In genomic region chr10:82240408-82240807, GRCh38 we compare ENCODE assay signal across 31 cellular contexts.
DNase-seq lines count a peak whose midpoint lies in the region; ATAC-seq and TF ChIP-seq lines count a peak whose summit lies in the region.
"Had no signal": no experiment of that assay in that cellular context is flagged by ENCODE, and none has a peak within 500 bp of the region (broad histone marks: within the 10 kb centered on the region; RNA-seq: fewer than 3 reads in every experiment).

No MANE protein-coding gene starts in this region.

- H2AFZ ChIP-seq in SK-N-SH (ENCODE audit: low read depth) = no peak overlapping the region
- H2AFZ ChIP-seq in OCI-LY1 (ENCODE audit: low read length) = peak overlapping the region; percentile 72; the same call in 1 of the 2 replicates

- no peak overlapping the region for H3K9ac ChIP-seq in SK-N-SH
- H3K9ac ChIP-seq in OCI-LY1 (ENCODE audit: low read length) = no peak overlapping the region
- H3K9ac ChIP-seq: BLaER1; BLaER1 treated with 17β-estradiol and CSF1 and Interleukin-3, amounts not matched to agents 10 nM and 100 nM had no signal

- H3K4me3 ChIP-seq in SK-N-SH (ENCODE audit: low read depth in 2 of 2, low read length in 1 of 2) (no peak overlapping the region), OCI-LY1 (ENCODE audit: low read depth, low read length, poor library complexity, severe bottlenecking) (no peak overlapping the region)
- H3K4me3 ChIP-seq: A549; BLaER1; BLaER1 treated with 17β-estradiol and CSF1 and Interleukin-3, amounts not matched to agents 10 nM and 100 nM had no signal

- no peaks in the 10 kb centered on the region for H3K36me3 ChIP-seq in SK-N-SH (replicated peaks in 1 of 2; ENCODE audit: control insufficient read depth in 1 of 2, insufficient read depth in 2 of 2, low read length in 1 of 2)
- H3K36me3 ChIP-seq in OCI-LY1 (ENCODE audit: insufficient read depth, low read length) = no peaks in the 10 kb centered on the region; the same call in 1 of the 2 replicates
- H3K36me3 ChIP-seq: BE2C had no signal

- H3K9me3 ChIP-seq in SK-N-SH = no peaks in the 10 kb centered on the region; the same call in 1 of the 2 replicates
- H3K9me3 ChIP-seq in OCI-LY1 (ENCODE audit: low read length) = peaks cover 8% of the 10 kb centered on the region
- H3K9me3 ChIP-seq: BE2C, BLaER1, Caco-2 had no signal

- H3K27me3 ChIP-seq in SK-N-SH (ENCODE audit: insufficient read depth) = no peaks in the 10 kb centered on the region
- no peaks in the 10 kb centered on the region for H3K27me3 ChIP-seq in OCI-LY1 (ENCODE audit: insufficient read depth, low read length)
- H3K27me3 ChIP-seq: BE2C; BLaER1; BLaER1 treated with 17β-estradiol and CSF1 and Interleukin-3, amounts not matched to agents 10 nM and 100 nM had no signal

- H3K9me2 ChIP-seq in SK-N-SH = no peaks in the 10 kb centered on the region
- H3K9me2 ChIP-seq in OCI-LY1 (ENCODE audit: low read depth, low read length) = no peaks in the 10 kb centered on the region

- ATAC-seq in SK-N-SH treated with all-trans-retinoic acid at 6 μM for 48 hours = no peak
- ATAC-seq: A549; CD8-positive, alpha-beta T cell had no signal

- peak; percentile 17 for DNase-seq in NCI-H82 (lab: John Stamatoyannopoulos, UW)
- no peak for DNase-seq in NCI-H82 treated with DMSO at 0.1 percent for 48 hours (lab: John Stamatoyannopoulos, UW; ENCODE audit: unreplicated experiment)
- DNase-seq in SK-N-SH = no peak
- no peak for DNase-seq in NCI-H524 (lab: John Stamatoyannopoulos, UW)
- DNase-seq: 8988T; ACHN; AML-193; BE2C; C1 segment of cervical spinal cord; Caco-2; Calu3; CD4-positive, alpha-beta memory T cell; CD4-positive, alpha-beta T cell; CD4-positive, CD25-positive, alpha-beta regulatory T cell; CD8-positive, alpha-beta memory T cell; CD8-positive, alpha-beta T cell; COR-L47; DMS 273 treated with DMSO at 0.1 percent for 48 hours; DMS153; DMS53; DMS79; DMS79 treated with DMSO at 0.1 percent for 48 hours; DND-41; EL had no signal

- no peak for TF ChIP-seq CTCF in SK-N-SH (IDR thresholded peaks at IDR 0.05)
- no peak for TF ChIP-seq CTCF in OCI-LY1 (IDR thresholded peaks at IDR 0.05; ENCODE audit: low read length)

- H3F3A ChIP-seq in SK-N-SH (replicated peaks; ENCODE audit: insufficient read depth) (no peaks in the 10 kb centered on the region), OCI-LY1 (ENCODE audit: insufficient read depth, low read length) (no peaks in the 10 kb centered on the region)

- H3K79me2 ChIP-seq in SK-N-SH (ENCODE audit: insufficient read depth) (no peaks in the 10 kb centered on the region), OCI-LY1 (ENCODE audit: insufficient read depth, low read length) (no peaks in the 10 kb centered on the region)

- H3K4me1 ChIP-seq in SK-N-SH (ENCODE audit: control insufficient read depth in 1 of 2, insufficient read depth in 2 of 2, low read depth in 1 of 2, low read length in 1 of 2) (no peaks in the 10 kb centered on the region), OCI-LY1 (ENCODE audit: insufficient read depth, low read length, severe bottlenecking) (peaks cover 4% of the 10 kb centered on the region)
- H3K4me1 ChIP-seq: A549; BLaER1; BLaER1 treated with 17β-estradiol and CSF1 and Interleukin-3, amounts not matched to agents 10 nM and 100 nM; Caco-2 had no signal

- no peak for TF ChIP-seq RAD21 in SK-N-SH (IDR thresholded peaks at IDR 0.05; ENCODE audit: low read length)

- POLR2A ChIA-PET in SK-N-SH (lab: Yijun Ruan, JAX) = no interaction called here

- TF ChIP-seq EP300 in SK-N-SH (IDR thresholded peaks at IDR 0.05; ENCODE audit: borderline replicate concordance in 1 of 2, low read depth in 1 of 2, low read length in 1 of 2) = no peak

- CTCF ChIA-PET in SK-N-SH (lab: Yijun Ruan, JAX) = no interaction called here

- no peak overlapping the region for H3K4me2 ChIP-seq in SK-N-SH
- no peak overlapping the region for H3K4me2 ChIP-seq in OCI-LY1 (ENCODE audit: low read length)
- H3K4me2 ChIP-seq: A549; BLaER1; BLaER1 treated with 17β-estradiol and CSF1 and Interleukin-3, amounts not matched to agents 10 nM and 100 nM had no signal

- 37% methylated on average over 3 of the region's 3 CpGs for WGBS in SK-N-SH (ENCODE audit: low lambda C conversion rate)

- H3K27ac ChIP-seq in SK-N-SH (ENCODE audit: low read depth in 2 of 2, low read length in 1 of 2) (no peak overlapping the region), OCI-LY1 (ENCODE audit: low read depth, low read length, poor library complexity, severe bottlenecking) (no peak overlapping the region)
- H3K27ac ChIP-seq: 22Rv1; A549; BLaER1; BLaER1 treated with 17β-estradiol and CSF1 and Interleukin-3, amounts not matched to agents 10 nM and 100 nM; C4-2B had no signal

- H4K20me1 ChIP-seq in SK-N-SH (ENCODE audit: insufficient read depth) (no peaks in the 10 kb centered on the region), OCI-LY1 (ENCODE audit: insufficient read depth, low read length) (no peaks in the 10 kb centered on the region)
- H4K20me1 ChIP-seq: BLaER1; BLaER1 treated with 17β-estradiol and CSF1 and Interleukin-3, amounts not matched to agents 10 nM and 100 nM had no signal

TF ChIP-seq in SK-N-SH treated with all-trans-retinoic acid at 6 μM for 48 hours, 23 proteins besides CTCF, POLR2A, EP300 and RAD21:
- TF ChIP-seq ISL1 (CRISPR knock-in tag; IDR thresholded peaks at IDR 0.05) (peak; percentile 93), ARNTL (CRISPR knock-in tag; IDR thresholded peaks at IDR 0.05; ENCODE audit: borderline replicate concordance, low read depth) (no peak), ZFP30 (CRISPR knock-in tag; IDR thresholded peaks at IDR 0.05) (no peak)
- TF ChIP-seq, protein P1, sequence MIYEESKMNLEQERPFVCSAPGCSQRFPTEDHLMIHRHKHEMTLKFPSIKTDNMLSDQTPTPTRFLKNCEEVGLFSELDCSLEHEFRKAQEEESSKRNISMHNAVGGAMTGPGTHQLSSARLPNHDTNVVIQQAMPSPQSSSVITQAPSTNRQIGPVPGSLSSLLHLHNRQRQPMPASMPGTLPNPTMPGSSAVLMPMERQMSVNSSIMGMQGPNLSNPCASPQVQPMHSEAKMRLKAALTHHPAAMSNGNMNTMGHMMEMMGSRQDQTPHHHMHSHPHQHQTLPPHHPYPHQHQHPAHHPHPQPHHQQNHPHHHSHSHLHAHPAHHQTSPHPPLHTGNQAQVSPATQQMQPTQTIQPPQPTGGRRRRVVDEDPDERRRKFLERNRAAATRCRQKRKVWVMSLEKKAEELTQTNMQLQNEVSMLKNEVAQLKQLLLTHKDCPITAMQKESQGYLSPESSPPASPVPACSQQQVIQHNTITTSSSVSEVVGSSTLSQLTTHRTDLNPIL (CRISPR knock-in tag; IDR thresholded peaks at IDR 0.05; ENCODE audit: low read depth) = peak; percentile 68

TF ChIP-seq in SK-N-SH, 30 proteins besides CTCF, POLR2A, EP300 and RAD21:
- TF ChIP-seq MXI1 (IDR thresholded peaks at IDR 0.05; ENCODE audit: low read depth, low read length) (no peak), SIN3A (IDR thresholded peaks at IDR 0.05; ENCODE audit: borderline replicate concordance, low read depth, low read length) (no peak), GABPA (IDR thresholded peaks at IDR 0.05; ENCODE audit: low read depth) (no peak), MAX (IDR thresholded peaks at IDR 0.05; ENCODE audit: low read depth) (no peak), POLR2AphosphoS5 (IDR thresholded peaks at IDR 0.05; ENCODE audit: low read depth, low read length) (no peak), FOXJ3 (CRISPR knock-in tag; IDR thresholded peaks at IDR 0.05) (no peak), MEF2A (IDR thresholded peaks at IDR 0.05; ENCODE audit: borderline replicate concordance, low read depth) (no peak)
- TF ChIP-seq, protein P2, sequence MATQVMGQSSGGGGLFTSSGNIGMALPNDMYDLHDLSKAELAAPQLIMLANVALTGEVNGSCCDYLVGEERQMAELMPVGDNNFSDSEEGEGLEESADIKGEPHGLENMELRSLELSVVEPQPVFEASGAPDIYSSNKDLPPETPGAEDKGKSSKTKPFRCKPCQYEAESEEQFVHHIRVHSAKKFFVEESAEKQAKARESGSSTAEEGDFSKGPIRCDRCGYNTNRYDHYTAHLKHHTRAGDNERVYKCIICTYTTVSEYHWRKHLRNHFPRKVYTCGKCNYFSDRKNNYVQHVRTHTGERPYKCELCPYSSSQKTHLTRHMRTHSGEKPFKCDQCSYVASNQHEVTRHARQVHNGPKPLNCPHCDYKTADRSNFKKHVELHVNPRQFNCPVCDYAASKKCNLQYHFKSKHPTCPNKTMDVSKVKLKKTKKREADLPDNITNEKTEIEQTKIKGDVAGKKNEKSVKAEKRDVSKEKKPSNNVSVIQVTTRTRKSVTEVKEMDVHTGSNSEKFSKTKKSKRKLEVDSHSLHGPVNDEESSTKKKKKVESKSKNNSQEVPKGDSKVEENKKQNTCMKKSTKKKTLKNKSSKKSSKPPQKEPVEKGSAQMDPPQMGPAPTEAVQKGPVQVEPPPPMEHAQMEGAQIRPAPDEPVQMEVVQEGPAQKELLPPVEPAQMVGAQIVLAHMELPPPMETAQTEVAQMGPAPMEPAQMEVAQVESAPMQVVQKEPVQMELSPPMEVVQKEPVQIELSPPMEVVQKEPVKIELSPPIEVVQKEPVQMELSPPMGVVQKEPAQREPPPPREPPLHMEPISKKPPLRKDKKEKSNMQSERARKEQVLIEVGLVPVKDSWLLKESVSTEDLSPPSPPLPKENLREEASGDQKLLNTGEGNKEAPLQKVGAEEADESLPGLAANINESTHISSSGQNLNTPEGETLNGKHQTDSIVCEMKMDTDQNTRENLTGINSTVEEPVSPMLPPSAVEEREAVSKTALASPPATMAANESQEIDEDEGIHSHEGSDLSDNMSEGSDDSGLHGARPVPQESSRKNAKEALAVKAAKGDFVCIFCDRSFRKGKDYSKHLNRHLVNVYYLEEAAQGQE (IDR thresholded peaks at IDR 0.05; ENCODE audit: low read depth, low read length) = no peak
- TF ChIP-seq, protein P3, sequence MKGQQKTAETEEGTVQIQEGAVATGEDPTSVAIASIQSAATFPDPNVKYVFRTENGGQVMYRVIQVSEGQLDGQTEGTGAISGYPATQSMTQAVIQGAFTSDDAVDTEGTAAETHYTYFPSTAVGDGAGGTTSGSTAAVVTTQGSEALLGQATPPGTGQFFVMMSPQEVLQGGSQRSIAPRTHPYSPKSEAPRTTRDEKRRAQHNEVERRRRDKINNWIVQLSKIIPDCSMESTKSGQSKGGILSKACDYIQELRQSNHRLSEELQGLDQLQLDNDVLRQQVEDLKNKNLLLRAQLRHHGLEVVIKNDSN (IDR thresholded peaks at IDR 0.05; ENCODE audit: borderline replicate concordance, low read depth) = no peak
